In the genomic region with DNA sequence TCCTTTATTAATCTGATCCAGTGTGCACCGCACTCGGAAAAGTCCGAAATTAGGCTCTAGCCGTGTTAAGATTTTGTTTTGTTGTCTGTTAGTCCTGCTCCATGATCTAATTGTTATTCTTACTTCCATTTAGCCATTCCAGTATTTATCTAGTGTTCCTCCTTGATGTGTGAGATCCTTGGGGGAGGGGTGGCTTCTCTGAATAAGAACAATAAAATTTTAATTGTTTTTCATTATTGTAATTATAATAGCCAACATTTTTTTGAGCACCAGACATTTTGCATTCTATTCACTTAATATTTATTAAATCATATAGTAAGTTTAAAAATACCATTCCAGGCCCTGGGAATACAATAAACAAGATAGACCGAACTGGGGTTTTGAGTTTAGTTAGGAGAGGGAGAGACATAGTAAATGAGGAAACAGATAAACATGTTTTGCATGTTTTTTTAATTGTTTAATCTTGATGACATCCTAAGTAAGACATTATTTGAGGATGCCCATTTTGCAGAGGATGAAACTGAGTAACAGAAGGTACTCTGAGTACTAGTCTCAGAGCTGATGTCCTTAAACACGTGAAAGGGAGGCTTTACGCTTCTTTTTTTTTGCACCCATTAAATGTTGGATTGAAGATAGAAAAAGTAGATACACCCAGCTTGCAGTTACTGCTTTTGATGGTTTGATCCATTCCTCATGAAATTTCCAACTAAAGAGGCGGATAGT, we compare ENCODE assay signal across 8 cellular contexts. TPM values are rescaled to one million over a fixed set of nuclear protein-coding genes. Genes with fewer than 3 reads are reported as not detected.
A peak's percentile ranks its signal among the peaks of the same experiment; 100 is the strongest.
DNase-seq lines count a peak whose midpoint lies in the region; ATAC-seq and TF ChIP-seq lines count a peak whose summit lies in the region.

No MANE protein-coding gene starts in this region.

- no peak overlapping the region for H3K27ac ChIP-seq in neuronal stem cell (replicated peaks; ENCODE audit: low read length)

- no peak overlapping the region for H2BK12ac ChIP-seq in neuronal stem cell (ENCODE audit: low read length)

- H2BK120ac ChIP-seq in neuronal stem cell (ENCODE audit: low read depth, low read length) = no peak overlapping the region

- H3K18ac ChIP-seq in neuronal stem cell (ENCODE audit: low read length) = no peak overlapping the region

- H3K9me3 Mint-ChIP-seq in Caco-2 (ENCODE audit: unreplicated experiment) = no peaks in the 10 kb centered on the region
- no peaks in the 10 kb centered on the region for H3K9me3 Mint-ChIP-seq in effector memory CD8-positive, alpha-beta T cell

- CTCF ChIA-PET in Caco-2 (lab: Charles Lee) = interaction anchor here (0.6 to 2.5 kb wide), 6 partner anchors 10 to 176 kb away, joined by 3 to 19 read pairs (median 5); partner anchors contain the start of gene ACTL10

- H3K36me3 ChIP-seq in Caco-2 (ENCODE audit: control insufficient read depth, insufficient read depth, low read length) (no peaks in the 10 kb centered on the region), neuronal stem cell (replicated peaks in 1 of 2; ENCODE audit: control insufficient read depth in 2 of 2, insufficient read depth in 2 of 2, low read length in 2 of 2) (peaks cover 0 to 8% of the 10 kb centered on the region in 2 donors)

- H3K4me2 ChIP-seq in neuronal stem cell (ENCODE audit: insufficient read depth, low read length, poor library complexity, severe bottlenecking) = peak overlapping the region; percentile 91

- WGBS in neuronal stem cell (ENCODE audit: extremely low coverage in 2 of 2, insufficient read length in 2 of 2, insufficient replicate concordance in 1 of 2), 2 donors = no CpG with 5 or more reads among the region's 8 CpGs

- peak overlapping the region; percentile 80 for H3K23ac ChIP-seq in neuronal stem cell (ENCODE audit: low read depth, low read length, poor library complexity)

- peaks cover 36% of the 10 kb centered on the region for H3K36me3 Mint-ChIP-seq in Caco-2 (ENCODE audit: insufficient read depth, unreplicated experiment)
- H3K36me3 Mint-ChIP-seq in effector memory CD8-positive, alpha-beta T cell (ENCODE audit: insufficient read depth) = peaks cover 14% of the 10 kb centered on the region

- peak overlapping the region; percentile 38 for H3K27ac Mint-ChIP-seq in Caco-2 (ENCODE audit: unreplicated experiment)
- peak overlapping the region; percentile 89 to 91 for H3K27ac Mint-ChIP-seq in effector memory CD8-positive, alpha-beta T cell

- H4K91ac ChIP-seq in neuronal stem cell (ENCODE audit: low read depth, low read length, poor library complexity) = no peak overlapping the region

- no peak for ATAC-seq in effector memory CD8-positive, alpha-beta T cell (replicated peaks)
- ATAC-seq in GM21447 (IDR thresholded peaks at IDR 0.05; ENCODE audit: unreplicated experiment) = no peak
- ATAC-seq in HG03457 (IDR thresholded peaks at IDR 0.05; ENCODE audit: unreplicated experiment) = no peak

- H3K4me1 Mint-ChIP-seq in Caco-2 (ENCODE audit: low read depth, unreplicated experiment) = peaks cover 8% of the 10 kb centered on the region
- peaks cover 11 to 12% of the 10 kb centered on the region in 2 donors for H3K4me1 Mint-ChIP-seq in effector memory CD8-positive, alpha-beta T cell (ENCODE audit: low read depth in 2 of 2)

- H3K27me3 ChIP-seq in Caco-2 (replicated peaks; ENCODE audit: control insufficient read depth, insufficient read depth, low read length) (no peaks in the 10 kb centered on the region), neuronal stem cell (ENCODE audit: control insufficient read depth in 3 of 3, insufficient read depth in 3 of 3, low read depth in 1 of 3, low read length in 3 of 3) (peaks cover 0 to 2% (median 0%) of the 10 kb centered on the region in 3 experiments)

- no peaks in the 10 kb centered on the region for H3K9me3 ChIP-seq in Caco-2
- no peaks in the 10 kb centered on the region for H3K9me3 ChIP-seq in neuronal stem cell (replicated peaks in 1 of 2; ENCODE audit: control insufficient read depth in 2 of 2, insufficient read depth in 1 of 2, low read depth in 1 of 2, low read length in 2 of 2)

- H3K79me1 ChIP-seq in neuronal stem cell (ENCODE audit: low read depth, low read length) = peaks cover 6% of the 10 kb centered on the region

- H3K4me1 ChIP-seq in Caco-2 (peaks cover 14% of the 10 kb centered on the region), neuronal stem cell (ENCODE audit: control insufficient read depth in 2 of 2, insufficient read depth in 1 of 2, low read depth in 1 of 2, low read length in 2 of 2) (peaks cover 0 to 3% of the 10 kb centered on the region in 2 donors)

- H2AK5ac ChIP-seq in neuronal stem cell (ENCODE audit: low read depth, low read length) = no peak overlapping the region

- no peak for TF ChIP-seq CTCF in Caco-2 (IDR thresholded peaks at IDR 0.05; ENCODE audit: insufficient read depth in 1 of 2, low read depth in 1 of 2, low read length in 1 of 2, severe bottlenecking in 1 of 2, unreplicated experiment in 1 of 2)

- peak overlapping the region; percentile 92 for H3K4me3 Mint-ChIP-seq in Caco-2 (ENCODE audit: unreplicated experiment)
- H3K4me3 Mint-ChIP-seq in effector memory CD8-positive, alpha-beta T cell = peak overlapping the region; percentile 80 to 86

- H4K8ac ChIP-seq in neuronal stem cell (ENCODE audit: low read depth, low read length) = no peak overlapping the region

- H2BK15ac ChIP-seq in neuronal stem cell (ENCODE audit: low read length) = no peak overlapping the region

- DNase-seq in Caco-2 = no peak
- DNase-seq in NCI-H1105 treated with DMSO at 0.1 percent for 48 hours (lab: John Stamatoyannopoulos, UW) = peak; percentile 33
- DNase-seq in effector memory CD8-positive, alpha-beta T cell = no peak
- DNase-seq in neuronal stem cell (ENCODE audit: low spot score) = no peak
- DNase-seq in NCI-H128 (lab: John Stamatoyannopoulos, UW; ENCODE audit: unreplicated experiment) = no peak
- no peak for DNase-seq in stimulated activated naive CD4-positive, alpha-beta T cell treated with Interleukin-2 at 50 U/mL for 16 hours (lab: John Stamatoyannopoulos, UW)

- POLR2A ChIA-PET in Caco-2 (lab: Charles Lee) = interaction anchor here (0.6 to 2.2 kb wide), 9 partner anchors 10 to 1701 kb away, joined by 3 to 25 read pairs (median 12); partner anchors contain the start of genes ACTL10, RALY, SNTA1 and ZNF341

- intact Hi-C loops in Caco-2 (cut with micrococcal nuclease; ENCODE audit: unreplicated experiment) = loop anchor here (1.0 kb wide), 1 partner anchor 22 kb away; no protein-coding TSS in a partner anchor

- no peak overlapping the region for H3K4ac ChIP-seq in neuronal stem cell (ENCODE audit: low read length)

- peak overlapping the region; percentile 97 for H2AFZ ChIP-seq in neuronal stem cell (ENCODE audit: low read length)

- no peaks in the 10 kb centered on the region for H3K27me3 Mint-ChIP-seq in Caco-2 (ENCODE audit: insufficient read depth, unreplicated experiment)
- no peaks in the 10 kb centered on the region for H3K27me3 Mint-ChIP-seq in effector memory CD8-positive, alpha-beta T cell

- H3K4me3 ChIP-seq in Caco-2 (ENCODE audit: low read depth, low read length) (peak overlapping the region; percentile 95), neuronal stem cell (ENCODE audit: low read length in 2 of 2) (peak overlapping the region; percentile 64 to 94)

- no peak overlapping the region for H2BK5ac ChIP-seq in neuronal stem cell (ENCODE audit: low read length)

- no peak overlapping the region for H3K14ac ChIP-seq in neuronal stem cell (ENCODE audit: low read length)

- H3K9ac ChIP-seq in neuronal stem cell (ENCODE audit: low read depth, low read length, poor library complexity) = peak overlapping the region; percentile 60

- BruUV-seq in Caco-2 (replicated peaks; lab: Mats Ljungman, UMichigan) = TSS peak; percentile 54

RNA-seq across cellular contexts. Expression of gene CBFA2T2, which starts 1.2 kb away (rescaled TPM):
- total RNA-seq in Caco-2 (2022) = 30.6 and 33.3 TPM in 2 replicates
- polyA plus RNA-seq in neuronal stem cell (2013, experiment 1 of 2) = 10.0 TPM
- polyA plus RNA-seq in neuronal stem cell (2013, experiment 2 of 2) = 10.9 TPM

RNA-seq across cellular contexts. Expression of gene SNTA1, which starts 47.5 kb away (rescaled TPM):
- total RNA-seq in Caco-2 (2022) = 13.6 and 15.4 TPM in 2 replicates
- 4.0 TPM for polyA plus RNA-seq in neuronal stem cell (2013, experiment 1 of 2)
- 3.8 TPM for polyA plus RNA-seq in neuronal stem cell (2013, experiment 2 of 2)
